ENCODE assay signal across 8 cellular contexts in genomic region chr10:68901106-68901927, GRCh38. TPM values are rescaled to one million over a fixed set of nuclear protein-coding genes. Genes with fewer than 3 reads are reported as not detected.
A peak's percentile ranks its signal among the peaks of the same experiment; 100 is the strongest.
DNase-seq lines count a peak whose midpoint lies in the region; ATAC-seq, FAIRE-seq and TF ChIP-seq lines count a peak whose summit lies in the region.

TSS of gene DDX50 (plus strand) at chr10:68901315. CDS start at chr10:68901385, 70 bp downstream.

- no peak; the same call in 1 of the 2 replicates for TF ChIP-seq CTCF in OCI-LY1 (IDR thresholded peaks at IDR 0.05; ENCODE audit: low read length)

- no peaks in the 10 kb centered on the region for H3K27me3 ChIP-seq in HUES64 (ENCODE audit: insufficient read depth, low read length)
- no peaks in the 10 kb centered on the region for H3K27me3 ChIP-seq in OCI-LY1 (ENCODE audit: insufficient read depth, low read length)

- WGBS in HUES64 = under 1% methylated on average over 47 of the region's 47 CpGs
- WGBS in mesodermal cell (ENCODE audit: insufficient coverage in 2 of 2), 2 experiments = 0 to 1% methylated on average over 42 to 44 of the region's 47 CpGs

- H2AFZ ChIP-seq in OCI-LY1 (ENCODE audit: low read length) = 0 out of 2 replicates have a peak within 1 kb of the TSS, but pooled peaks have one; percentile 17

- peaks cover 5% of the 10 kb centered on the region for H3K36me3 ChIP-seq in HUES64 (ENCODE audit: insufficient read depth, low read length)
- H3K36me3 ChIP-seq in OCI-LY1 (ENCODE audit: insufficient read depth, low read length) = peaks cover 10% of the 10 kb centered on the region; the same call in 1 of the 2 replicates
- peaks cover 7% of the 10 kb centered on the region for H3K36me3 ChIP-seq in mesodermal cell (ENCODE audit: control insufficient read depth, insufficient read depth, low read length)

- H3K9me3 ChIP-seq in HUES64 (ENCODE audit: insufficient read depth, low read depth, low read length) = no peaks in the 10 kb centered on the region
- no peaks in the 10 kb centered on the region for H3K9me3 ChIP-seq in OCI-LY1 (ENCODE audit: low read length)
- H3K9me3 ChIP-seq in mesodermal cell (ENCODE audit: control insufficient read depth, low read length) = no peaks in the 10 kb centered on the region

- peak within 1 kb of the TSS; percentile 100 for H3K27ac ChIP-seq in HUES64 (ENCODE audit: low read depth, low read length)
- H3K27ac ChIP-seq in OCI-LY1 (ENCODE audit: low read depth, low read length, poor library complexity, severe bottlenecking) = peak within 1 kb of the TSS; percentile 61
- peak within 1 kb of the TSS; percentile 100 for H3K27ac ChIP-seq in mesodermal cell (ENCODE audit: low read depth, low read length, severe bottlenecking)

- H3K4me2 ChIP-seq in OCI-LY1 (ENCODE audit: low read length) = peak within 1 kb of the TSS; percentile 84

- no peaks in the 10 kb centered on the region for H3K9me2 ChIP-seq in OCI-LY1 (ENCODE audit: low read depth, low read length)

- H3K4me1 ChIP-seq in HUES64 (ENCODE audit: insufficient read depth, low read length) (peaks cover 10% of the 10 kb centered on the region; the same call in 1 of the 2 replicates), OCI-LY1 (ENCODE audit: insufficient read depth, low read length, severe bottlenecking) (peaks cover 28% of the 10 kb centered on the region), mesodermal cell (ENCODE audit: control insufficient read depth, insufficient read depth, low read length, poor library complexity, severe bottlenecking) (no peaks in the 10 kb centered on the region)

- peak; percentile 88 for DNase-seq in D341Med (ENCODE audit: low spot score)
- peak; percentile 94 for DNase-seq in activated CD8-positive, alpha-beta memory T cell treated with anti-CD3 and anti-CD28 coated beads, Interleukin-2, amount 50 U/mL, for 4 hours
- DNase-seq in stimulated activated CD8-positive, alpha-beta memory T cell treated with anti-CD3 and anti-CD28 coated beads, Interleukin-15, amount 100 ng/mL, for 48 hours (ENCODE audit: low read depth in 2 of 2) = peak; percentile 93 to 94

- H3K4me3 ChIP-seq in HUES64 (ENCODE audit: low read length) (peak within 1 kb of the TSS; percentile 76), OCI-LY1 (ENCODE audit: low read depth, low read length, poor library complexity, severe bottlenecking) (peak within 1 kb of the TSS; percentile 97), mesodermal cell (ENCODE audit: extremely low read depth, insufficient read depth, low read length, poor library complexity, severe bottlenecking) (peak within 1 kb of the TSS; percentile 89)

- H3F3A ChIP-seq in OCI-LY1 (ENCODE audit: insufficient read depth, low read length) = 0 out of 2 replicates have a peak, but pooled peaks cover 3% of the 10 kb centered on the region

- peak; percentile 97 for FAIRE-seq in endometrium (lab: Jason Lieb, UNC)

- H3K9ac ChIP-seq in HUES64 (ENCODE audit: low read depth, low read length) (peak within 1 kb of the TSS; percentile 97), OCI-LY1 (ENCODE audit: low read length) (peak within 1 kb of the TSS; percentile 88)

- peak; percentile 98 for ATAC-seq in GM21447 (IDR thresholded peaks at IDR 0.05; ENCODE audit: unreplicated experiment)

- H4K20me1 ChIP-seq in OCI-LY1 (ENCODE audit: insufficient read depth, low read length) = no peaks in the 10 kb centered on the region

- H3K79me2 ChIP-seq in OCI-LY1 (ENCODE audit: insufficient read depth, low read length) = peaks cover 31% of the 10 kb centered on the region

RNA-seq across cellular contexts. Expression of gene DDX50, which starts in this region (rescaled TPM):
- 36.2 TPM for polyA plus RNA-seq in HUES64 (2013, experiment 1 of 2)
- 44.8 TPM for polyA plus RNA-seq in HUES64 (2013, experiment 2 of 2)
- polyA plus RNA-seq in mesodermal cell (2013, experiment 1 of 2) = 50.0 TPM
- 56.9 TPM for polyA plus RNA-seq in mesodermal cell (2013, experiment 2 of 2)

Comparison
In these comparisons a context has a peak if more than half of its experiments do, and no peak if none do; other contexts are left out.
1. Peak in every context shown above with its lines: DNase-seq, ATAC-seq, H3K4me3 ChIP-seq and H3K27ac ChIP-seq.